Comparison of ENCODE assay signal across 32 cellular contexts in the genomic region with DNA sequence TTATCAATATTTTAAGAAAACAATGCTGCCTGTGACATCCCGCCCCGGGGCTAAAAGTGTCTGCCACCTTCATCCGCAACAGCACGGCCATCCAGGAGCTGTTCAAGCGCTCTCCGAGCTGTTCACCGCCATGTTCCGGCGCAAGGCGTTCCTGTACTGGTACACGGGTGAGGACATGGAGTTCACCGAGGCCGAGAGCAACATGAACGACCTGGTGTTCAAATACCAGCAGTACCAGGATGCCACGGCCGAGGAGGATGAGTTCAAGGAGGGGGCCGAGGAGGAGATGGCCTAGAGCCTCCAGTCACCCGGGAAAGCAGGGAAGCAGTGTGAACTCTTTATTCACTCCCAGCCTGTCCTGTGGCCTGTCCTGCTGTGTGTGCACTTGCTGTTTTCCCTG. TPM values are rescaled to one million over a fixed set of nuclear protein-coding genes. Genes with fewer than 3 reads are reported as not detected.
"Had no signal": no experiment of that assay in that cellular context is flagged by ENCODE, and none has a peak within 500 bp of the region (broad histone marks: within the 10 kb centered on the region; RNA-seq: fewer than 3 reads in every experiment).

No MANE protein-coding gene starts in this region.

- H3K27me3 ChIP-seq: adrenal gland, cardiac muscle cell had no signal

- DNase-seq: activated B cell treated with CpG ODN at 0.5 μM for 24 hours; activated CD4-positive, alpha-beta memory T cell treated with anti-CD3 and anti-CD28 coated beads for 36 hours; activated CD4-positive, alpha-beta T cell treated with anti-CD3 and anti-CD28 coated beads for 4 hours; activated CD4-positive, alpha-beta T cell treated with anti-CD3 and anti-CD28 coated beads, Interleukin-2, amount 10 ng/mL, durations not matched to agents 24 days and 14 days; activated CD4-positive, alpha-beta T cell treated with anti-CD3 and anti-CD28 coated beads, Interleukin-2, amount 50 U/mL, for 1 hour; activated CD4-positive, alpha-beta T cell treated with anti-CD3 and anti-CD28 coated beads, Interleukin-2, amount 50 U/mL, for 4 hours; activated CD4-positive, CD25-positive, alpha-beta regulatory T cell treated with anti-CD3 and anti-CD28 coated beads, Interleukin-2, amount 50 U/mL, for 72 hours; activated CD8-positive, alpha-beta memory T cell treated with anti-CD3 and anti-CD28 coated beads, Interleukin-2, amount 50 U/mL, for 4 hours; activated CD8-positive, alpha-beta T cell treated with anti-CD3 and anti-CD28 coated beads for 36 hours; activated effector memory CD4-positive, alpha-beta T cell treated with anti-CD3 and anti-CD28 coated beads, Interleukin-2, amount 50 U/mL, for 16 hours; activated gamma-delta T cell treated with Interleukin-2 at 50 U/mL for 16 hours; activated naive CD4-positive, alpha-beta T cell; activated naive CD4-positive, alpha-beta T cell treated with anti-CD3 and anti-CD28 coated beads for 36 hours; activated naive CD4-positive, alpha-beta T cell treated with anti-CD3 and anti-CD28 coated beads, Interleukin-2, amount 50 U/mL, for 16 hours; activated naive CD8-positive, alpha-beta T cell treated with anti-CD3 and anti-CD28 coated beads for 36 hours; activated T-cell treated with anti-CD3 and anti-CD28 coated beads for 4 hours; activated T-cell treated with anti-CD3 and anti-CD28 coated beads, Interleukin-2, amount 50 U/mL, for 1 hour; activated T-cell treated with anti-CD3 and anti-CD28 coated beads, Interleukin-2, amount 50 U/mL, for 4 hours; activated T-cell treated with anti-CD3 and anti-CD28 coated beads, Interleukin-2, amount 50 U/mL, for 72 hours; adrenal gland; amniotic stem cell; aorta; central memory CD4-positive, alpha-beta T cell; T-helper 2 cell; T-helper 9 cell had no signal

- H3K4me1 ChIP-seq: adrenal gland had no signal

- H3K9me3 ChIP-seq: adrenal gland had no signal

- H3K27ac ChIP-seq: adrenal gland, cardiac muscle cell, VCaP had no signal

- FAIRE-seq: bronchial epithelial cell, TTC549 had no signal

- ATAC-seq: activated CD8-positive, alpha-beta T cell treated with anti-CD3 and anti-CD28 coated beads for 36 hours; activated naive CD4-positive, alpha-beta T cell treated with anti-CD3 and anti-CD28 coated beads, Interleukin-2, amount 50 U/mL, for 72 hours; activated T-cell treated with anti-CD3 and anti-CD28 coated beads, Interleukin-2, amount 50 U/mL, for 4 hours; activated T-cell treated with anti-CD3 and anti-CD28 coated beads, Interleukin-2, amount 50 U/mL, for 72 hours; activated T-helper 17 cell treated with anti-CD3 and anti-CD28 coated beads, Interleukin-2, amount 50 U/mL, for 72 hours had no signal

- H3K36me3 ChIP-seq: adrenal gland, cardiac muscle cell had no signal

- H3K4me3 ChIP-seq: adrenal gland, cardiac muscle cell had no signal

RNA-seq across cellular contexts. Expression of a gene that starts 12.1 kb away (rescaled TPM):
- total RNA-seq: activated B cell treated with CpG ODN at 0.5 μM for 24 hours; activated T-helper 1 cell treated with anti-CD3 and anti-CD28 coated beads, Interleukin-12 subunit alpha, Interleukin-12 subunit beta, Interleukin-2, Interleukin-4 antibody, amounts not matched to agents 30 ng/mL and 10 ng/mL and 1 ng/mL, durations not matched to agents 14 hours and 24 hours and 36 hours had no signal
